ENCODE assay signal across 8 cellular contexts in the genomic region with DNA sequence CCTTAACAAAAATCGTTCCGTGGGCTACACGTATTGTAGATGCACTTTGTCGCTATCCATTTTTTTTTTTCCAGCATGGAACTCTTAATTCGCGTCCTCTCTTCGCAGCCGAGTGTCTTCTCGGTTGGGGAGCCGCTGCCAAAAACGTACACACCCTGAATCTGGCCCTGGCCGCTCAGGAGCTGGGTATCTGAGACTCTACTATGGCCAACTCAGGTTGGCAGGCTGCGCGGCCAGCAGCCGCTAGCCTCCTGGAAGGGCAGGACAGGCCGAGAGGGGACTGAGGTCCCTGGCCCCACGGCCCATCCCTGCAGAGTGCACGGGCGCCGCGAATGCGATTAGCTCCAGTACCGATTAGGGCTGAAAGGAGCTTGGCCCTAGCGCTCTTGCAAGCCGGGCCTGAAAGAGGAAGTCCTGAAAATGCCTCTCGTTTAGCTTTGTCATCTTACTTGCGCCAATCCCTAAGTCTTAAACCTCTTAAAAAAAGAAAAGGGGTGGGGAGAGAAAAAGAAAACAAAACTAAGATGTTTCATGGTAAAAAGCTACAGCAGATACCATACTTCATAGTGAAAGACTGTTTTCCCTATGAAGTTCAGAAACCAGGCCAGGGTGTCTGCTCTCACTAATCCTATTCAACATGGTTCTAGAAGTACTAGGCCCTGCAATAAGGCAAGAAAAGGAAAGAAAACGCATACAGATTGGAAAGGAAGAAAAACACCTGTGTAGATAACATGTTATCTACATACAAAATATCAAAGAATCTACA.
DNase-seq lines count a peak whose midpoint lies in the region; TF ChIP-seq lines count a peak whose summit lies in the region.

No MANE protein-coding gene starts in this region.

- in situ Hi-C loops in HAP-1 (cut with MboI; ENCODE audit: low sequenced_read_pairs) = no loop called here

- TF ChIP-seq CTCF in neural crest cell (conservative IDR thresholded peaks at IDR 0.05) = no peak

- H3K36me3 Mint-ChIP-seq in neural crest cell (ENCODE audit: low read depth) = no peaks in the 10 kb centered on the region

- H3K4me1 ChIP-seq in HAP-1 = peaks cover 20% of the 10 kb centered on the region

- H3K9me3 ChIP-seq in HAP-1 = peaks cover 5% of the 10 kb centered on the region; the same call in 1 of the 2 replicates

- peaks cover 17% of the 10 kb centered on the region for H3K27me3 Mint-ChIP-seq in neural crest cell (ENCODE audit: low read depth)

- peak in 1 of 2 experiments; percentile 14 for DNase-seq in HAP-1 (ENCODE audit: low spot score in 2 of 2)
- peak; percentile 45 for DNase-seq in NCI-H69 (lab: John Stamatoyannopoulos, UW)
- peak; percentile 70 to 72 for DNase-seq in activated T-cell treated with anti-CD3 and anti-CD28 coated beads, Interleukin-2, amount 50 U/mL, for 48 hours
- peak; percentile 43 for DNase-seq in fibroblast of gingiva (ENCODE audit: low read depth)
- peak; percentile 5 for DNase-seq in neural crest cell (ENCODE audit: low read depth, low spot score)
- peak; percentile 42 for DNase-seq in superior temporal gyrus (ENCODE audit: extremely low spot score)
- DNase-seq in NCI-H1048 (lab: John Stamatoyannopoulos, UW) = no peak

- H3K27ac Mint-ChIP-seq in neural crest cell (ENCODE audit: unreplicated experiment) = no peak overlapping the region

- H3K4me3 ChIP-seq in HAP-1 = peak overlapping the region; percentile 22

- no peaks in the 10 kb centered on the region for H3K36me3 ChIP-seq in HAP-1 (replicated peaks)

- peaks cover 25% of the 10 kb centered on the region for H3K4me1 Mint-ChIP-seq in neural crest cell

- TF ChIP-seq POLR2A in GM10847 (IDR thresholded peaks at IDR 0.05; ENCODE audit: extremely low read depth, insufficient read length) = peak; percentile 45

- H3K4me3 Mint-ChIP-seq in neural crest cell = peak overlapping the region; percentile 95

- peaks cover 4% of the 10 kb centered on the region; the same call in 1 of the 2 replicates for H3K27me3 ChIP-seq in HAP-1 (ENCODE audit: low read depth)

- no peaks in the 10 kb centered on the region for H3K9me3 Mint-ChIP-seq in neural crest cell
